ENCODE assay signal across 27 cellular contexts in the genomic region with DNA sequence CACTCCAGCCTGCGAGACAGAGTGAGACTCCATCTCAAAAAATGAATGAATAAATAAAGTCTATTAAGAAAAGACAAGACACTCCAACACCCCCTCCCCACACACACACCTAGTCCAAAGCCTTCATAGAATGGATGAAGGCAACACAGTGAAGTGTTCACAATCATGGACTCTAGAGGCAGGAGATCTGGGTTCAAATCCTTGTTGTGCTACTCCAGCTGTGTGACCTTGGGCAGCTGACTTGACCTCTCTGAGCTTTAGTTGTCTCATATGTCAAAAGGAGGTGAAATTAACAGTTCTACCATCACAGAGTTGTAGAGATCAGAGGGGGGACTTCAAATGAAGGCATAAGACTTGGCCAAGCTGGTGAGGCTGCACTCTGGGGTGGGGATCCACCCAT.
"Had no signal": no experiment of that assay in that cellular context is flagged by ENCODE, and none has a peak within 500 bp of the region (broad histone marks: within the 10 kb centered on the region; RNA-seq: fewer than 3 reads in every experiment).

No MANE protein-coding gene starts in this region.

- H3K79me2 ChIP-seq: parathyroid adenoma had no signal

- H3K4me2 ChIP-seq: neural progenitor cell, smooth muscle cell had no signal

- H2AFZ ChIP-seq: neural progenitor cell, parathyroid adenoma had no signal

- H3K4me1 ChIP-seq: neural progenitor cell, parathyroid adenoma, psoas muscle, spleen, testis, tibial artery, upper lobe of right lung, uterus had no signal

- H3K27me3 ChIP-seq: neural progenitor cell, ovary, spleen, suprapubic skin, testis, tibial artery, transverse colon, upper lobe of right lung, uterus had no signal

- H3K9me3 ChIP-seq: ovary, psoas muscle, spleen, suprapubic skin, testis, tibial artery, transverse colon, upper lobe of right lung, uterus had no signal

- H3K9ac ChIP-seq: neural progenitor cell, parathyroid adenoma had no signal

- H3K4me3 ChIP-seq: neural progenitor cell, ovary, psoas muscle, skin epidermis, smooth muscle cell, spleen, suprapubic skin, testis, tibial artery, transverse colon, upper lobe of right lung, uterus had no signal

- DNase-seq: natural killer cell; occipital lobe; psoas muscle; right cardiac atrium; stimulated activated CD4-positive, alpha-beta T cell treated with anti-CD3 and anti-CD28 coated beads, Interleukin-12 subunit alpha, Interleukin-12 subunit beta, amount 100 ng/mL, for 4 hours; stimulated activated CD4-positive, alpha-beta T cell treated with anti-CD3 and anti-CD28 coated beads, Interleukin-1b, Interleukin-23, amount 100 ng/mL, for 48 hours; stimulated activated CD4-positive, alpha-beta T cell treated with anti-CD3 and anti-CD28 coated beads, Interleukin-4, amount 100 ng/mL, for 1 hour; stimulated activated CD4-positive, alpha-beta T cell treated with anti-CD3 and anti-CD28 coated beads, Interleukin-4, amount 100 ng/mL, for 4 hours; stimulated activated CD8-positive, alpha-beta memory T cell treated with anti-CD3 and anti-CD28 coated beads, Interleukin-4, amount 100 ng/mL, for 48 hours; stimulated activated naive CD4-positive, alpha-beta T cell; stimulated activated naive CD8-positive, alpha-beta T cell treated with anti-CD3 and anti-CD28 coated beads, Interleukin-15, amount 100 ng/mL, for 72 hours; stimulated activated naive CD8-positive, alpha-beta T cell treated with anti-CD3 and anti-CD28 coated beads, Interleukin-15, Interleukin-2, amounts not matched to agents 100 U/mL and 50 U/mL, for 24 hours; substantia nigra; testis; tibial artery; transverse colon; upper lobe of right lung; uterus had no signal

- ATAC-seq: natural killer cell; psoas muscle; right cardiac atrium; sciatic nerve; stimulated activated memory B cell treated with anti-CD40 and anti-IgM and Interleukin-4, amounts not matched to agents 10 μg/mL and 1 μg/mL and 100 μg/mL, for 72 hours; stimulated activated naive CD8-positive, alpha-beta T cell treated with anti-CD3 and anti-CD28 coated beads, Interleukin-15, amount 100 ng/mL, for 72 hours; stimulated activated naive CD8-positive, alpha-beta T cell treated with anti-CD3 and anti-CD28 coated beads, Interleukin-15, Interleukin-2, amounts not matched to agents 100 U/mL and 50 U/mL, for 24 hours; upper lobe of right lung had no signal

- H3K36me3 ChIP-seq: neural progenitor cell, ovary, spleen, suprapubic skin, tibial artery, transverse colon, upper lobe of right lung, uterus had no signal

- H3K27ac ChIP-seq: neural progenitor cell, ovary, parathyroid adenoma, psoas muscle, skin epidermis, spleen, suprapubic skin, testis, tibial artery, transverse colon, upper lobe of right lung, uterus had no signal
